In the genomic region with DNA sequence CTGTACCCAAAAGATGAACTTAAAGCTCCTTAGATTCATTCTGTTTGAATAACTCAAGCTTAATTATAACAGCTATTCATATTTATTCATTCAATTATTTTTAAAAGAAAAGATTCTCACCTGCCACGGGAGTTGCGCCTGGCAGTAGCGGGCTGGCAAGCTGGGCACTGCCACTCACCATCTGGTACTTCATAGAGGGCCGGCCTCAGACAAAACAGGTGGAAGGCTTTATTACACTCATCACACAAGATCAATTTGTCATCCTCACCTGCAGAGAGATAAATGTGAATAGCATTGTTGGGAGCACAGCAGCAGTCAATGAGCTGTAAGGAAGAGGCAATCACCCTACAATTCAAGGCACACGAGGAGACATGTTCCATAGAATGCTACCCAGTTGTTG, we compare ENCODE assay signal across 24 cellular contexts. TPM values are rescaled to one million over a fixed set of nuclear protein-coding genes. Genes with fewer than 3 reads are reported as not detected.
DNase-seq lines count a peak whose midpoint lies in the region; ATAC-seq, FAIRE-seq and TF ChIP-seq lines count a peak whose summit lies in the region.
"Had no signal": no experiment of that assay in that cellular context is flagged by ENCODE, and none has a peak within 500 bp of the region (broad histone marks: within the 10 kb centered on the region; RNA-seq: fewer than 3 reads in every experiment).

No MANE protein-coding gene starts in this region.

- no peaks in the 10 kb centered on the region for H3K9me3 ChIP-seq in naive thymus-derived CD4-positive, alpha-beta T cell (ENCODE audit: control insufficient read depth in 2 of 3, low read length in 3 of 3)
- H3K9me3 ChIP-seq in gastroesophageal sphincter, result no peaks in the 10 kb centered on the region
- H3K9me3 ChIP-seq: adrenal gland, thyroid gland had no signal

- no peak overlapping the region for H3K27ac ChIP-seq in naive thymus-derived CD4-positive, alpha-beta T cell (ENCODE audit: low read depth, low read length)
- no peak overlapping the region for H3K27ac ChIP-seq in gastroesophageal sphincter
- H3K27ac ChIP-seq: adrenal gland, parathyroid adenoma, thyroid gland had no signal

- TF ChIP-seq POLR2A in gastroesophageal sphincter (IDR thresholded peaks at IDR 0.05), result no peak

- H3K36me3 ChIP-seq in naive thymus-derived CD4-positive, alpha-beta T cell (ENCODE audit: control insufficient read depth in 2 of 3, insufficient read depth in 3 of 3, low read length in 3 of 3), result peaks cover 18 to 77% (median 27%) of the 10 kb centered on the region in 3 experiments
- peaks cover 0 to 91% of the 10 kb centered on the region in 2 donors for H3K36me3 ChIP-seq in gastroesophageal sphincter

- DNase-seq in activated T-cell treated with anti-CD3 and anti-CD28 coated beads, Interleukin-2, amount 50 U/mL, for 24 hours, result no peak
- DNase-seq in activated T-cell treated with anti-CD3 and anti-CD28 coated beads, Interleukin-2, amount 50 U/mL, for 1 hour, result no peak
- DNase-seq in NCI-H146 treated with DMSO at 0.1 percent for 48 hours (lab: John Stamatoyannopoulos, UW; ENCODE audit: unreplicated experiment) (peak; percentile 94), NCI-H69 (lab: John Stamatoyannopoulos, UW) (peak; percentile 99), frontal cortex (ENCODE audit: low spot score in 2 of 2) (no peak), NCI-H2171 (lab: John Stamatoyannopoulos, UW) (no peak)
- no peak for DNase-seq in naive thymus-derived CD4-positive, alpha-beta T cell
- DNase-seq: activated CD4-positive, alpha-beta memory T cell treated with anti-CD3 and anti-CD28 coated beads for 36 hours; activated T-cell treated with anti-CD3 and anti-CD28 coated beads, Interleukin-2, amount 50 U/mL, for 72 hours; DMS 273 treated with DMSO at 0.1 percent for 48 hours; erythroblast; H7; left cardiac atrium; NCI-H2227 treated with DMSO at 0.1 percent for 48 hours; stimulated activated CD4-positive, alpha-beta T cell treated with anti-CD3 and anti-CD28 coated beads, Interleukin-1b, Interleukin-23, amount 100 ng/mL, for 48 hours; stimulated activated naive CD4-positive, alpha-beta T cell treated with Interleukin-2 at 50 U/mL for 16 hours; thyroid gland had no signal

- TF ChIP-seq CTCF in gastroesophageal sphincter (IDR thresholded peaks at IDR 0.05), result no peak

- intact Hi-C loops in naive thymus-derived CD4-positive, alpha-beta T cell (cut with micrococcal nuclease), result no loop called here

- H3K36me3 Mint-ChIP-seq in activated T-cell treated with anti-CD3 and anti-CD28 coated beads, Interleukin-2, amount 50 U/mL, for 24 hours (ENCODE audit: low read depth), result peaks cover 96% of the 10 kb centered on the region
- H3K36me3 Mint-ChIP-seq in naive thymus-derived CD4-positive, alpha-beta T cell, result peaks cover 11 to 47% (median 41%) of the 10 kb centered on the region in 5 donors

- CTCF ChIA-PET in naive thymus-derived CD4-positive, alpha-beta T cell (lab: Charles Lee), result no interaction called here

- no peaks in the 10 kb centered on the region for H3K27me3 ChIP-seq in naive thymus-derived CD4-positive, alpha-beta T cell (ENCODE audit: control insufficient read depth in 2 of 2, insufficient read depth in 2 of 2, low read length in 2 of 2)
- no peaks in the 10 kb centered on the region for H3K27me3 ChIP-seq in gastroesophageal sphincter
- H3K27me3 ChIP-seq: adrenal gland, dorsolateral prefrontal cortex, thyroid gland had no signal

- H3K27me3 Mint-ChIP-seq in activated T-cell treated with anti-CD3 and anti-CD28 coated beads, Interleukin-2, amount 50 U/mL, for 24 hours, result no peaks in the 10 kb centered on the region
- no peaks in the 10 kb centered on the region for H3K27me3 Mint-ChIP-seq in naive thymus-derived CD4-positive, alpha-beta T cell
- H3K27me3 Mint-ChIP-seq: activated CD4-positive, alpha-beta memory T cell treated with anti-CD3 and anti-CD28 coated beads for 36 hours; natural killer cell treated with Interleukin-12 subunit alpha and Interleukin-12 subunit beta and Interleukin-15 and Interleukin-18, amount 100 ng/mL, for 72 hours had no signal

- no peak for FAIRE-seq in frontal cortex (lab: Jason Lieb, UNC)
- FAIRE-seq: bronchial epithelial cell, GM12892 had no signal

- no peaks in the 10 kb centered on the region for H3K9me3 Mint-ChIP-seq in activated T-cell treated with anti-CD3 and anti-CD28 coated beads, Interleukin-2, amount 50 U/mL, for 24 hours
- H3K9me3 Mint-ChIP-seq in naive thymus-derived CD4-positive, alpha-beta T cell, result no peaks in the 10 kb centered on the region
- H3K9me3 Mint-ChIP-seq: activated CD4-positive, alpha-beta memory T cell treated with anti-CD3 and anti-CD28 coated beads for 36 hours; activated T-cell treated with anti-CD3 and anti-CD28 coated beads, Interleukin-2, amount 50 U/mL, for 72 hours; natural killer cell treated with Interleukin-12 subunit alpha and Interleukin-12 subunit beta and Interleukin-15 and Interleukin-18, amount 100 ng/mL, for 72 hours had no signal

- peaks cover 0 to 3% of the 10 kb centered on the region in 2 donors for H3K4me1 ChIP-seq in naive thymus-derived CD4-positive, alpha-beta T cell (ENCODE audit: control insufficient read depth in 2 of 2, insufficient read depth in 2 of 2, low read length in 2 of 2)
- peaks cover 0 to 38% (median 0%) of the 10 kb centered on the region in 3 donors for H3K4me1 ChIP-seq in gastroesophageal sphincter
- H3K4me1 ChIP-seq: thyroid gland had no signal

- 51 to 77% methylated on average over 4 to 5 of the region's 5 CpGs for WGBS in gastroesophageal sphincter (ENCODE audit: low coverage in 1 of 2), 2 donors

- peak overlapping the region; percentile 32 for H3K27ac Mint-ChIP-seq in activated T-cell treated with anti-CD3 and anti-CD28 coated beads, Interleukin-2, amount 50 U/mL, for 24 hours
- H3K27ac Mint-ChIP-seq in naive thymus-derived CD4-positive, alpha-beta T cell, result peak overlapping the region in 5 of 9 donors; percentile 16 to 75 (median 38)
- H3K27ac Mint-ChIP-seq: activated CD4-positive, alpha-beta memory T cell treated with anti-CD3 and anti-CD28 coated beads for 36 hours had no signal

- no peak overlapping the region for H3K4me3 Mint-ChIP-seq in activated T-cell treated with anti-CD3 and anti-CD28 coated beads, Interleukin-2, amount 50 U/mL, for 24 hours
- no peak overlapping the region for H3K4me3 Mint-ChIP-seq in naive thymus-derived CD4-positive, alpha-beta T cell
- H3K4me3 Mint-ChIP-seq: activated CD4-positive, alpha-beta memory T cell treated with anti-CD3 and anti-CD28 coated beads for 36 hours; activated T-cell treated with anti-CD3 and anti-CD28 coated beads, Interleukin-2, amount 50 U/mL, for 72 hours; natural killer cell treated with Interleukin-12 subunit alpha and Interleukin-12 subunit beta and Interleukin-15 and Interleukin-18, amount 100 ng/mL, for 72 hours had no signal

- TF ChIP-seq EP300 in gastroesophageal sphincter (IDR thresholded peaks at IDR 0.05), result no peak

- no peak overlapping the region for H3K4me3 ChIP-seq in naive thymus-derived CD4-positive, alpha-beta T cell (ENCODE audit: low read length)
- H3K4me3 ChIP-seq in gastroesophageal sphincter, result no peak overlapping the region
- H3K4me3 ChIP-seq: adrenal gland, dorsolateral prefrontal cortex, thyroid gland had no signal

- H3K4me1 Mint-ChIP-seq in activated T-cell treated with anti-CD3 and anti-CD28 coated beads, Interleukin-2, amount 50 U/mL, for 24 hours (ENCODE audit: low read depth), result peaks cover 21% of the 10 kb centered on the region
- peaks cover 5 to 29% (median 7%) of the 10 kb centered on the region in 7 donors for H3K4me1 Mint-ChIP-seq in naive thymus-derived CD4-positive, alpha-beta T cell

- no peak for ATAC-seq in naive thymus-derived CD4-positive, alpha-beta T cell
- no peak for ATAC-seq in gastroesophageal sphincter
- ATAC-seq: left cardiac atrium; natural killer cell treated with Interleukin-12 subunit alpha and Interleukin-12 subunit beta and Interleukin-15 and Interleukin-18, amount 100 ng/mL, for 72 hours had no signal

- POLR2A ChIA-PET in naive thymus-derived CD4-positive, alpha-beta T cell (lab: Charles Lee), result no interaction called here

RNA-seq across cellular contexts. Expression of gene FZD9, which starts 15.8 kb away (rescaled TPM):
- total RNA-seq in naive thymus-derived CD4-positive, alpha-beta T cell, result under 1 TPM in 3 of 5 experiments, not detected in 2; 0.15 to 0.24 (median 0.22) TPM
- under 1 TPM; 0.07 to 0.18 TPM for polyA plus RNA-seq in naive thymus-derived CD4-positive, alpha-beta T cell
- 1 to 10 TPM in 1 of 4 donors, under 1 TPM in 3; 0.31 to 2.7 (median 0.81) TPM for total RNA-seq in gastroesophageal sphincter
- 5.3 TPM for total RNA-seq in frontal cortex

Comparison
In these comparisons a context has a peak if more than half of its experiments do, and no peak if none do; other contexts are left out.
1. DNase-seq: peak in NCI-H146 treated with DMSO at 0.1 percent for 48 hours (single experiment) and NCI-H69 (single experiment); none in activated T-cell treated with anti-CD3 and anti-CD28 coated beads, Interleukin-2, amount 50 U/mL, for 24 hours (single experiment), activated T-cell treated with anti-CD3 and anti-CD28 coated beads, Interleukin-2, amount 50 U/mL, for 1 hour (single experiment), naive thymus-derived CD4-positive, alpha-beta T cell (0 of 9), frontal cortex (0 of 2) and NCI-H2171 (single experiment).